ENCODE assay signal across 1 cellular context in the genomic region with DNA sequence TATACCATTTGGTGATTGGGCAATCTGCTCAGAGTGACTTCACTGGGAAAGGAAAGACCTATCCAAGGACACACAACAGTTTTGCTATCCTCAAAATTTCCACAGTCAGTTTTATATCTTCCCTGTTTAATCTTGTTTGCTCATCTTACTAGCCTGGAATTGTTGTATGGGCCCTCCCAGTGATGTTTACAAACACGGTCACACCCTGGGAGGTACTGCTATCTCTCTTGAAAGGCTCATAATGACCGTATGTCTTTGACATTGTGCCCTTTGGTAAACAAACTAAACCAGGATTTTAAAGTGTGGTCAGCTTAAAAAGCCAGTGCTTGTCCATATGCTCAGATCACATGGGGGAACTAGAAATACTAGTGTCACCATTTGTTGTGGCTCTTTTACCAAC.
TF ChIP-seq lines count a peak whose summit lies in the region.

No MANE protein-coding gene starts in this region.

TF ChIP-seq in HepG2, 621 proteins besides CTCF, POLR2A, EP300 and RAD21 (continued from another document):
- TF ChIP-seq, protein P1, sequence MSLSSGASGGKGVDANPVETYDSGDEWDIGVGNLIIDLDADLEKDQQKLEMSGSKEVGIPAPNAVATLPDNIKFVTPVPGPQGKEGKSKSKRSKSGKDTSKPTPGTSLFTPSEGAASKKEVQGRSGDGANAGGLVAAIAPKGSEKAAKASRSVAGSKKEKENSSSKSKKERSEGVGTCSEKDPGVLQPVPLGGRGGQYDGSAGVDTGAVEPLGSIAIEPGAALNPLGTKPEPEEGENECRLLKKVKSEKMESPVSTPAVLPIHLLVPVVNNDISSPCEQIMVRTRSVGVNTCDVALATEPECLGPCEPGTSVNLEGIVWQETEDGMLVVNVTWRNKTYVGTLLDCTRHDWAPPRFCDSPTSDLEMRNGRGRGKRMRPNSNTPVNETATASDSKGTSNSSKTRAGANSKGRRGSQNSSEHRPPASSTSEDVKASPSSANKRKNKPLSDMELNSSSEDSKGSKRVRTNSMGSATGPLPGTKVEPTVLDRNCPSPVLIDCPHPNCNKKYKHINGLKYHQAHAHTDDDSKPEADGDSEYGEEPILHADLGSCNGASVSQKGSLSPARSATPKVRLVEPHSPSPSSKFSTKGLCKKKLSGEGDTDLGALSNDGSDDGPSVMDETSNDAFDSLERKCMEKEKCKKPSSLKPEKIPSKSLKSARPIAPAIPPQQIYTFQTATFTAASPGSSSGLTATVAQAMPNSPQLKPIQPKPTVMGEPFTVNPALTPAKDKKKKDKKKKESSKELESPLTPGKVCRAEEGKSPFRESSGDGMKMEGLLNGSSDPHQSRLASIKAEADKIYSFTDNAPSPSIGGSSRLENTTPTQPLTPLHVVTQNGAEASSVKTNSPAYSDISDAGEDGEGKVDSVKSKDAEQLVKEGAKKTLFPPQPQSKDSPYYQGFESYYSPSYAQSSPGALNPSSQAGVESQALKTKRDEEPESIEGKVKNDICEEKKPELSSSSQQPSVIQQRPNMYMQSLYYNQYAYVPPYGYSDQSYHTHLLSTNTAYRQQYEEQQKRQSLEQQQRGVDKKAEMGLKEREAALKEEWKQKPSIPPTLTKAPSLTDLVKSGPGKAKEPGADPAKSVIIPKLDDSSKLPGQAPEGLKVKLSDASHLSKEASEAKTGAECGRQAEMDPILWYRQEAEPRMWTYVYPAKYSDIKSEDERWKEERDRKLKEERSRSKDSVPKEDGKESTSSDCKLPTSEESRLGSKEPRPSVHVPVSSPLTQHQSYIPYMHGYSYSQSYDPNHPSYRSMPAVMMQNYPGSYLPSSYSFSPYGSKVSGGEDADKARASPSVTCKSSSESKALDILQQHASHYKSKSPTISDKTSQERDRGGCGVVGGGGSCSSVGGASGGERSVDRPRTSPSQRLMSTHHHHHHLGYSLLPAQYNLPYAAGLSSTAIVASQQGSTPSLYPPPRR (CRISPR knock-in tag; IDR thresholded peaks at IDR 0.05; ENCODE audit: borderline replicate concordance) = peak; percentile 50; the same call in 1 of the 2 replicates
- TF ChIP-seq NR2F6 (IDR thresholded peaks at IDR 0.05) (peak; percentile 30; the same call in 1 of the 2 replicates), NR2F6 (CRISPR knock-in tag; IDR thresholded peaks at IDR 0.05) (no peak), POLR2G (IDR thresholded peaks at IDR 0.05; ENCODE audit: low read depth, low read length) (no peak)
